In genomic region chr21:46625759-46626158, GRCh38 we compare ENCODE assay signal across 26 cellular contexts. TPM values are rescaled to one million over a fixed set of nuclear protein-coding genes. Genes with fewer than 3 reads are reported as not detected.
DNase-seq lines count a peak whose midpoint lies in the region; ATAC-seq lines count a peak whose summit lies in the region.
"Had no signal": no experiment of that assay in that cellular context is flagged by ENCODE, and none has a peak within 500 bp of the region (broad histone marks: within the 10 kb centered on the region; RNA-seq: fewer than 3 reads in every experiment).

No MANE protein-coding gene starts in this region.

- H3K36me3 ChIP-seq in CD4-positive, alpha-beta memory T cell (ENCODE audit: insufficient read depth, low read length): no peaks in the 10 kb centered on the region

- no peaks in the 10 kb centered on the region for H3K27me3 ChIP-seq in CD4-positive, alpha-beta memory T cell (ENCODE audit: insufficient read depth, low read length)

- no peak overlapping the region for H3K27ac ChIP-seq in CD4-positive, alpha-beta memory T cell (ENCODE audit: low read depth, low read length)
- H3K27ac ChIP-seq: 22Rv1, RWPE1 had no signal

- H3K9me3 ChIP-seq in CD4-positive, alpha-beta memory T cell (ENCODE audit: control insufficient read depth in 1 of 2, low read length in 2 of 2): peaks cover 0 to 4% of the 10 kb centered on the region in 2 donors
- peaks cover 3% of the 10 kb centered on the region for H3K9me3 ChIP-seq in T-helper 17 cell (ENCODE audit: control insufficient read depth, low read length, poor library complexity, severe bottlenecking)

- H3K4me1 ChIP-seq in CD4-positive, alpha-beta memory T cell (ENCODE audit: insufficient read depth, low read length): peaks cover 47% of the 10 kb centered on the region

- CTCF ChIA-PET in activated CD4-positive, alpha-beta memory T cell treated with anti-CD3 and anti-CD28 coated beads for 36 hours (lab: Charles Lee): interaction anchor here (1.5 kb wide), 1 partner anchor 14 kb away, joined by 6 read pairs; no protein-coding TSS in a partner anchor
- CTCF ChIA-PET in activated CD4-positive, alpha-beta memory T cell treated with anti-CD3 and anti-CD28 coated beads, Interleukin-2, amount 10 ng/mL, durations not matched to agents 7 days and 5 days (lab: Charles Lee): no interaction called here
- CTCF ChIA-PET in CD4-positive, alpha-beta memory T cell (lab: Charles Lee; ENCODE audit: partially characterized antibody): no interaction called here

- no peak for DNase-seq in activated CD4-positive, alpha-beta memory T cell treated with anti-CD3 and anti-CD28 coated beads for 36 hours
- no peak for DNase-seq in activated CD4-positive, alpha-beta memory T cell treated with anti-CD3 and anti-CD28 coated beads, Interleukin-2, amount 10 ng/mL, durations not matched to agents 7 days and 5 days
- DNase-seq in CD4-positive, alpha-beta memory T cell: no peak
- DNase-seq in T-helper 17 cell: no peak
- DNase-seq in naive thymus-derived CD8-positive, alpha-beta T cell: no peak
- DNase-seq in NCI-H187 treated with DMSO at 0.1 percent for 48 hours (lab: John Stamatoyannopoulos, UW): no peak
- DNase-seq in H4 (ENCODE audit: low spot score): no peak
- no peak for DNase-seq in GM19240 (ENCODE audit: insufficient read length, low spot score)
- DNase-seq: COR-L47, GOT3, HCEC 1CT, NCI-H1048, NCI-H1417, NCI-H1694, NCI-H2081, NCI-H2227 treated with DMSO at 0.1 percent for 48 hours, NCI-H526 treated with DMSO at 0.1 percent for 48 hours, SHP77 had no signal

- H3K36me3 Mint-ChIP-seq in activated CD4-positive, alpha-beta memory T cell treated with anti-CD3 and anti-CD28 coated beads for 36 hours: no peaks in the 10 kb centered on the region
- peaks cover 11% of the 10 kb centered on the region for H3K36me3 Mint-ChIP-seq in activated CD4-positive, alpha-beta memory T cell treated with anti-CD3 and anti-CD28 coated beads, Interleukin-2, amount 10 ng/mL, durations not matched to agents 7 days and 5 days (ENCODE audit: low read depth)
- H3K36me3 Mint-ChIP-seq in CD4-positive, alpha-beta memory T cell: peaks cover 4 to 7% of the 10 kb centered on the region in 2 donors
- H3K36me3 Mint-ChIP-seq in T-helper 17 cell (ENCODE audit: low read depth): no peaks in the 10 kb centered on the region
- peaks cover 0 to 14% (median 4%) of the 10 kb centered on the region in 3 donors for H3K36me3 Mint-ChIP-seq in naive thymus-derived CD8-positive, alpha-beta T cell
- H3K36me3 Mint-ChIP-seq: IgD-negative memory B cell had no signal

- no peak overlapping the region for H3K4me3 ChIP-seq in CD4-positive, alpha-beta memory T cell (ENCODE audit: low read length in 2 of 2)

- peak overlapping the region; percentile 38 for H3K27ac Mint-ChIP-seq in activated CD4-positive, alpha-beta memory T cell treated with anti-CD3 and anti-CD28 coated beads for 36 hours
- H3K27ac Mint-ChIP-seq in activated CD4-positive, alpha-beta memory T cell treated with anti-CD3 and anti-CD28 coated beads, Interleukin-2, amount 10 ng/mL, durations not matched to agents 7 days and 5 days: no peak overlapping the region
- H3K27ac Mint-ChIP-seq in CD4-positive, alpha-beta memory T cell: peak overlapping the region in 5 of 7 donors; percentile 81 to 99 (median 95)
- H3K27ac Mint-ChIP-seq in T-helper 17 cell: peak overlapping the region; percentile 83
- peak overlapping the region; percentile 75 to 98 (median 96) for H3K27ac Mint-ChIP-seq in naive thymus-derived CD8-positive, alpha-beta T cell
- H3K27ac Mint-ChIP-seq: B cell, IgD-negative memory B cell had no signal

- intact Hi-C loops in activated CD4-positive, alpha-beta memory T cell treated with anti-CD3 and anti-CD28 coated beads for 36 hours (cut with micrococcal nuclease): loop anchor here (1.0 kb wide), 1 partner anchor 9 kb away; no protein-coding TSS in a partner anchor
- intact Hi-C loops in CD4-positive, alpha-beta memory T cell (cut with micrococcal nuclease): no loop called here

- peaks cover 13% of the 10 kb centered on the region for H3K9me3 Mint-ChIP-seq in activated CD4-positive, alpha-beta memory T cell treated with anti-CD3 and anti-CD28 coated beads for 36 hours
- peaks cover 11% of the 10 kb centered on the region for H3K9me3 Mint-ChIP-seq in activated CD4-positive, alpha-beta memory T cell treated with anti-CD3 and anti-CD28 coated beads, Interleukin-2, amount 10 ng/mL, durations not matched to agents 7 days and 5 days
- peaks cover 0 to 16% (median 9%) of the 10 kb centered on the region in 8 donors for H3K9me3 Mint-ChIP-seq in CD4-positive, alpha-beta memory T cell
- peaks cover 0 to 16% (median 3%) of the 10 kb centered on the region in 9 donors for H3K9me3 Mint-ChIP-seq in naive thymus-derived CD8-positive, alpha-beta T cell

- ATAC-seq in T-helper 17 cell: no peak
- ATAC-seq in naive thymus-derived CD8-positive, alpha-beta T cell: no peak
- ATAC-seq: Panc1 had no signal

- peaks cover 44% of the 10 kb centered on the region for H3K4me1 Mint-ChIP-seq in activated CD4-positive, alpha-beta memory T cell treated with anti-CD3 and anti-CD28 coated beads for 36 hours (ENCODE audit: low read depth)
- H3K4me1 Mint-ChIP-seq in activated CD4-positive, alpha-beta memory T cell treated with anti-CD3 and anti-CD28 coated beads, Interleukin-2, amount 10 ng/mL, durations not matched to agents 7 days and 5 days: peaks cover 30% of the 10 kb centered on the region
- H3K4me1 Mint-ChIP-seq in CD4-positive, alpha-beta memory T cell: peaks cover 28 to 78% (median 44%) of the 10 kb centered on the region in 4 donors
- H3K4me1 Mint-ChIP-seq in T-helper 17 cell: peaks cover 27% of the 10 kb centered on the region
- peaks cover 33 to 85% (median 71%) of the 10 kb centered on the region in 4 donors for H3K4me1 Mint-ChIP-seq in naive thymus-derived CD8-positive, alpha-beta T cell

- H3K27me3 Mint-ChIP-seq in activated CD4-positive, alpha-beta memory T cell treated with anti-CD3 and anti-CD28 coated beads for 36 hours: no peaks in the 10 kb centered on the region
- H3K27me3 Mint-ChIP-seq in activated CD4-positive, alpha-beta memory T cell treated with anti-CD3 and anti-CD28 coated beads, Interleukin-2, amount 10 ng/mL, durations not matched to agents 7 days and 5 days: no peaks in the 10 kb centered on the region
- no peaks in the 10 kb centered on the region for H3K27me3 Mint-ChIP-seq in CD4-positive, alpha-beta memory T cell
- H3K27me3 Mint-ChIP-seq in T-helper 17 cell: no peaks in the 10 kb centered on the region
- no peaks in the 10 kb centered on the region for H3K27me3 Mint-ChIP-seq in naive thymus-derived CD8-positive, alpha-beta T cell

- H3K4me3 Mint-ChIP-seq in activated CD4-positive, alpha-beta memory T cell treated with anti-CD3 and anti-CD28 coated beads for 36 hours: no peak overlapping the region
- H3K4me3 Mint-ChIP-seq in activated CD4-positive, alpha-beta memory T cell treated with anti-CD3 and anti-CD28 coated beads, Interleukin-2, amount 10 ng/mL, durations not matched to agents 7 days and 5 days: no peak overlapping the region
- H3K4me3 Mint-ChIP-seq in CD4-positive, alpha-beta memory T cell: peak overlapping the region in 1 of 8 donors; percentile 82
- H3K4me3 Mint-ChIP-seq in T-helper 17 cell: no peak overlapping the region
- H3K4me3 Mint-ChIP-seq in naive thymus-derived CD8-positive, alpha-beta T cell: peak overlapping the region in 6 of 10 donors; percentile 8 to 77 (median 68)
- H3K4me3 Mint-ChIP-seq: B cell, CD14-positive monocyte had no signal

- POLR2A ChIA-PET in activated CD4-positive, alpha-beta memory T cell treated with anti-CD3 and anti-CD28 coated beads for 36 hours (lab: Charles Lee): interaction anchor here (1.1 kb wide), 1 partner anchor 12 kb away, joined by 3 read pairs; no protein-coding TSS in a partner anchor
- POLR2A ChIA-PET in activated CD4-positive, alpha-beta memory T cell treated with anti-CD3 and anti-CD28 coated beads, Interleukin-2, amount 10 ng/mL, durations not matched to agents 7 days and 5 days (lab: Charles Lee): interaction anchor here (1.7 kb wide), 1 partner anchor 40 kb away, joined by 3 read pairs; no protein-coding TSS in a partner anchor
- POLR2A ChIA-PET in CD4-positive, alpha-beta memory T cell (lab: Charles Lee; ENCODE audit: partially characterized antibody): interaction anchor here (2.9 kb wide), 1 partner anchor 11 kb away, joined by 22 read pairs; the partner anchor contains the start of gene PRMT2
- POLR2A ChIA-PET in naive thymus-derived CD8-positive, alpha-beta T cell (lab: Charles Lee): interaction anchor here (1.3 to 10.8 kb wide), 5 partner anchors 10 to 94 kb away, joined by 3 to 265 read pairs (median 11); partner anchors contain the start of genes PRMT2 and S100B

RNA-seq across cellular contexts. Expression of gene PRMT2, which starts 9.7 kb away (rescaled TPM):
- 10 to 100 TPM; 85.4 to 90.7 TPM for total RNA-seq in activated CD4-positive, alpha-beta memory T cell treated with anti-CD3 and anti-CD28 coated beads for 36 hours
- total RNA-seq in activated CD4-positive, alpha-beta memory T cell treated with anti-CD3 and anti-CD28 coated beads, Interleukin-2, amount 10 ng/mL, durations not matched to agents 7 days and 5 days: 100 to 1,000 TPM in 1 of 2 experiments, 10 to 100 TPM in 1; 97.3 to 102 TPM
- total RNA-seq in CD4-positive, alpha-beta memory T cell: 100 to 1,000 TPM; 175 to 177 TPM
- polyA plus RNA-seq in CD4-positive, alpha-beta memory T cell: 100 to 1,000 TPM; 218 to 348 TPM
- total RNA-seq in T-helper 17 cell: 100 to 1,000 TPM in 1 of 2 donors, 10 to 100 TPM in 1; 89.1 to 102 TPM
- total RNA-seq in naive thymus-derived CD8-positive, alpha-beta T cell: 100 to 1,000 TPM; 369 to 376 TPM
- polyA plus RNA-seq in naive thymus-derived CD8-positive, alpha-beta T cell: 100 to 1,000 TPM; 358 to 485 (median 396) TPM
- 95.1 and 121 TPM in 2 replicates for total RNA-seq in H4 (2014; rRNA removed; shearing (Covaris generic))

RNA-seq across cellular contexts. Expression of gene S100B, which starts 20.9 kb away (rescaled TPM):
- not detected for total RNA-seq in activated CD4-positive, alpha-beta memory T cell treated with anti-CD3 and anti-CD28 coated beads for 36 hours
- total RNA-seq in activated CD4-positive, alpha-beta memory T cell treated with anti-CD3 and anti-CD28 coated beads, Interleukin-2, amount 10 ng/mL, durations not matched to agents 7 days and 5 days: not detected
- total RNA-seq in CD4-positive, alpha-beta memory T cell: not detected
- polyA plus RNA-seq in CD4-positive, alpha-beta memory T cell: under 1 TPM; 0.54 to 0.73 TPM
- not detected for total RNA-seq in T-helper 17 cell
- 10 to 100 TPM; 73.4 to 73.5 TPM for total RNA-seq in naive thymus-derived CD8-positive, alpha-beta T cell
- polyA plus RNA-seq in naive thymus-derived CD8-positive, alpha-beta T cell: 100 to 1,000 TPM in 2 of 3 donors, 10 to 100 TPM in 1; 92.4 to 271 (median 227) TPM
- not detected in 2 replicates for total RNA-seq in H4 (2014; rRNA removed; shearing (Covaris generic))
- total RNA-seq: B cell, NCI-H460, OCI-LY7 had no signal

Comparison
In these comparisons a context has a peak if more than half of its experiments do, and no peak if none do; other contexts are left out.
1. H3K4me3 Mint-ChIP-seq: peak in naive thymus-derived CD8-positive, alpha-beta T cell (6 of 10); none in activated CD4-positive, alpha-beta memory T cell treated with anti-CD3 and anti-CD28 coated beads for 36 hours (single experiment), activated CD4-positive, alpha-beta memory T cell treated with anti-CD3 and anti-CD28 coated beads, Interleukin-2, amount 10 ng/mL, durations not matched to agents 7 days and 5 days (single experiment) and T-helper 17 cell (single experiment).
2. RNA of gene S100B, which starts 20.9 kb away (total RNA-seq): 73.4 to 73.5 TPM in naive thymus-derived CD8-positive, alpha-beta T cell; not detected in CD4-positive, alpha-beta memory T cell, not detected in T-helper 17 cell, not detected in activated CD4-positive, alpha-beta memory T cell treated with anti-CD3 and anti-CD28 coated beads for 36 hours, not detected in H4 and not detected in activated CD4-positive, alpha-beta memory T cell treated with anti-CD3 and anti-CD28 coated beads, Interleukin-2, amount 10 ng/mL, durations not matched to agents 7 days and 5 days; every median in the first group is over 10 times any median in the second.